ENCODE assay signal across 20 cellular contexts in the genomic region with DNA sequence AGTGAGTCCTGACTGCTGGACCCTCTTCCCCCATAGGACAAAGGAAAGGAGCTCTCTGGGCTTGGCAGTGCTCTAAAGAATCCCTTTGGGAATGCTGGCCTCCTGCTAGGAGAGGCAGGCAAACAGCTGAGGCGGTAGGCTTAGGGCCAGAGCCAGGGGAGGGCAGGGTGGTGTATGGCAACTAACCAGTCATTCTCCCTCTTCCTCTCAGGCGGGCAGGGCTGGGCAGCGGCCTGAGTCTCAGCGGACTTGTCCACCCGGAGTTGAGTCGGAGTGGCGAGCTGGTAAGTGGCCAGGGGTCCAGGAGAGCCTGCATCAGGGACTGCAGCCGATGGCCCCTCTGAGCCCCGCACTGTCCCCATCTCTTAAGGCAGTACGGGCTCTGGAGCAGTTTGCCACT. TPM values are rescaled to one million over a fixed set of nuclear protein-coding genes. Genes with fewer than 3 reads are reported as not detected.
A peak's percentile ranks its signal among the peaks of the same experiment; 100 is the strongest.
DNase-seq lines count a peak whose midpoint lies in the region; ATAC-seq, FAIRE-seq and TF ChIP-seq lines count a peak whose summit lies in the region.
"Had no signal": no experiment of that assay in that cellular context is flagged by ENCODE, and none has a peak within 500 bp of the region (broad histone marks: within the 10 kb centered on the region; RNA-seq: fewer than 3 reads in every experiment).

No MANE protein-coding gene starts in this region.

- H3K4me3 ChIP-seq in GM23338 (no peak overlapping the region), astrocyte (ENCODE audit: insufficient read depth, low read depth, low read length) (no peak overlapping the region), neural progenitor cell (no peak overlapping the region)
- H3K4me3 ChIP-seq: breast epithelium, HAP-1, heart right ventricle had no signal

- H3F3A ChIP-seq in GM23338 (replicated peaks; ENCODE audit: low read depth) (peaks cover 17% of the 10 kb centered on the region), neural progenitor cell (ENCODE audit: low read depth) (peaks cover 39% of the 10 kb centered on the region)

- in situ Hi-C loops in ACHN (cut with HindIII; ENCODE audit: low pct_ligation_motif_present, low pct_unique_long_range_greater_than_20kb, low sequenced_read_pairs): no loop called here

- H3K27me3 ChIP-seq in GM23338 (ENCODE audit: insufficient read depth): no peaks in the 10 kb centered on the region
- H3K27me3 ChIP-seq in astrocyte (ENCODE audit: insufficient read depth, low read length): no peaks in the 10 kb centered on the region
- H3K27me3 ChIP-seq in neural progenitor cell: no peaks in the 10 kb centered on the region
- H3K27me3 ChIP-seq: breast epithelium, heart right ventricle, neutrophil had no signal

- DNase-seq in GM23338 (ENCODE audit: low spot score) (no peak), astrocyte (ENCODE audit: low read depth) (no peak), left cardiac atrium (peak; percentile 29), neural progenitor cell (ENCODE audit: low spot score) (no peak), SHP77 treated with DMSO at 0.1 percent for 48 hours (lab: John Stamatoyannopoulos, UW) (no peak), D721Med (ENCODE audit: insufficient read length, low spot score) (no peak), ACHN (no peak)
- DNase-seq: activated CD4-positive, alpha-beta T cell treated with anti-CD3 and anti-CD28 coated beads, Interleukin-2, amount 10 ng/mL, durations not matched to agents 7 days and 5 days; activated naive CD8-positive, alpha-beta T cell treated with anti-CD3 and anti-CD28 coated beads, Interleukin-2, amount 10 ng/mL, durations not matched to agents 7 days and 5 days; cortex of kidney; NCI-H1694; NCI-H526 treated with DMSO at 0.1 percent for 48 hours; SK-N-SH; stimulated activated CD8-positive, alpha-beta memory T cell treated with anti-CD3 and anti-CD28 coated beads, Interleukin-4, amount 100 ng/mL, for 48 hours had no signal

- ATAC-seq in GM23338 (no peak), left cardiac atrium (no peak), GM21786 (IDR thresholded peaks at IDR 0.05; ENCODE audit: unreplicated experiment) (no peak)
- ATAC-seq: heart right ventricle had no signal

- no peak overlapping the region; the same call in 2 of the 3 replicates for H3K4me3 Mint-ChIP-seq in GM23338
- H3K4me3 Mint-ChIP-seq in astrocyte (ENCODE audit: unreplicated experiment): peak overlapping the region; percentile 47
- peak overlapping the region; percentile 36 for H3K4me3 Mint-ChIP-seq in neural progenitor cell
- H3K4me3 Mint-ChIP-seq: activated CD4-positive, alpha-beta T cell treated with anti-CD3 and anti-CD28 coated beads, Interleukin-2, amount 10 ng/mL, durations not matched to agents 7 days and 5 days; activated naive CD8-positive, alpha-beta T cell treated with anti-CD3 and anti-CD28 coated beads, Interleukin-2, amount 10 ng/mL, durations not matched to agents 7 days and 5 days had no signal

- H3K4me1 ChIP-seq in GM23338 (ENCODE audit: insufficient read depth) (peaks cover 12% of the 10 kb centered on the region), astrocyte (ENCODE audit: insufficient read depth, low read length) (peaks cover 17% of the 10 kb centered on the region), neural progenitor cell (peaks cover 10% of the 10 kb centered on the region)

- H4K20me1 ChIP-seq in GM23338 (replicated peaks; ENCODE audit: insufficient read depth) (peaks cover 37% of the 10 kb centered on the region), astrocyte (ENCODE audit: insufficient read depth, low read length) (peaks cover 69% of the 10 kb centered on the region), neural progenitor cell (ENCODE audit: low read depth) (peaks cover 60% of the 10 kb centered on the region)

- H3K9me3 Mint-ChIP-seq in GM23338 (no peaks in the 10 kb centered on the region; the same call in 2 of the 3 replicates), astrocyte (ENCODE audit: unreplicated experiment) (no peaks in the 10 kb centered on the region), neural progenitor cell (no peaks in the 10 kb centered on the region)
- H3K9me3 Mint-ChIP-seq: activated CD4-positive, alpha-beta T cell treated with anti-CD3 and anti-CD28 coated beads, Interleukin-2, amount 10 ng/mL, durations not matched to agents 7 days and 5 days; activated naive CD8-positive, alpha-beta T cell treated with anti-CD3 and anti-CD28 coated beads, Interleukin-2, amount 10 ng/mL, durations not matched to agents 7 days and 5 days had no signal

- peaks cover 20% of the 10 kb centered on the region for H3K4me1 Mint-ChIP-seq in GM23338
- peaks cover 23% of the 10 kb centered on the region for H3K4me1 Mint-ChIP-seq in astrocyte (ENCODE audit: low read depth, unreplicated experiment)
- peaks cover 23% of the 10 kb centered on the region for H3K4me1 Mint-ChIP-seq in neural progenitor cell

- H3K9me3 ChIP-seq in astrocyte (ENCODE audit: insufficient read depth, low read depth, low read length): no peaks in the 10 kb centered on the region
- no peaks in the 10 kb centered on the region for H3K9me3 ChIP-seq in neural progenitor cell (ENCODE audit: low read depth)
- H3K9me3 ChIP-seq: breast epithelium, HAP-1, heart right ventricle, neutrophil, SK-N-SH had no signal

- no peak overlapping the region for H3K4me2 ChIP-seq in GM23338
- H3K4me2 ChIP-seq in astrocyte (ENCODE audit: low read length): no peak overlapping the region
- no peak overlapping the region for H3K4me2 ChIP-seq in neural progenitor cell
- H3K4me2 ChIP-seq: KMS-11, SK-N-SH had no signal

- TF ChIP-seq CTCF in GM23338 (conservative IDR thresholded peaks at IDR 0.05; ENCODE audit: low read depth in 2 of 2): no peak
- no peak for TF ChIP-seq CTCF in astrocyte (IDR thresholded peaks at IDR 0.05; ENCODE audit: insufficient read depth, low read depth, low read length)
- TF ChIP-seq CTCF in neural progenitor cell (IDR thresholded peaks at IDR 0.05): no peak
- no peak for TF ChIP-seq CTCF in D721Med (IDR thresholded peaks at IDR 0.05; ENCODE audit: insufficient read depth, missing control alignments)

- H3K79me2 ChIP-seq in GM23338 (replicated peaks; ENCODE audit: insufficient read depth) (no peaks in the 10 kb centered on the region; the same call in 1 of the 2 replicates), astrocyte (ENCODE audit: insufficient read depth, low read length) (peaks cover 39% of the 10 kb centered on the region), neural progenitor cell (ENCODE audit: low read depth) (no peaks in the 10 kb centered on the region)

- peaks cover 11% of the 10 kb centered on the region; the same call in 1 of the 2 replicates for H3K36me3 ChIP-seq in GM23338 (ENCODE audit: insufficient read depth)
- H3K36me3 ChIP-seq in astrocyte (ENCODE audit: insufficient read depth, low read length): peaks cover 16% of the 10 kb centered on the region
- H3K36me3 ChIP-seq in neural progenitor cell: no peaks in the 10 kb centered on the region
- H3K36me3 ChIP-seq: breast epithelium had no signal

- intact Hi-C loops in left cardiac atrium (cut with DNase I): no loop called here

- H3K27me3 Mint-ChIP-seq in GM23338 (ENCODE audit: insufficient read depth, low read depth, poor library complexity) (peaks cover 45% of the 10 kb centered on the region), astrocyte (ENCODE audit: low read depth, unreplicated experiment) (no peaks in the 10 kb centered on the region), neural progenitor cell (ENCODE audit: insufficient read depth, low read depth) (peaks cover 12% of the 10 kb centered on the region)
- H3K27me3 Mint-ChIP-seq: activated CD4-positive, alpha-beta T cell treated with anti-CD3 and anti-CD28 coated beads, Interleukin-2, amount 10 ng/mL, durations not matched to agents 7 days and 5 days; activated naive CD8-positive, alpha-beta T cell treated with anti-CD3 and anti-CD28 coated beads, Interleukin-2, amount 10 ng/mL, durations not matched to agents 7 days and 5 days had no signal

- peaks cover 79% of the 10 kb centered on the region for H3K36me3 Mint-ChIP-seq in GM23338 (ENCODE audit: low read depth)
- peaks cover 31% of the 10 kb centered on the region for H3K36me3 Mint-ChIP-seq in astrocyte (ENCODE audit: low read depth, unreplicated experiment)
- peaks cover 30% of the 10 kb centered on the region for H3K36me3 Mint-ChIP-seq in neural progenitor cell

- H3K9ac ChIP-seq in astrocyte (ENCODE audit: low read length): no peak overlapping the region
- H3K9ac ChIP-seq in neural progenitor cell: no peak overlapping the region
- H3K9ac ChIP-seq: KMS-11, SK-N-SH had no signal

- no peaks in the 10 kb centered on the region for H3K9me2 ChIP-seq in GM23338 (ENCODE audit: insufficient read depth)
- H3K9me2 ChIP-seq: SK-N-SH had no signal

- H3K27ac ChIP-seq in GM23338 (ENCODE audit: low read depth) (no peak overlapping the region), astrocyte (ENCODE audit: low read depth, low read length) (no peak overlapping the region), neural progenitor cell (peak overlapping the region; percentile 20)
- H3K27ac ChIP-seq: KMS-11, neutrophil had no signal

- H2AFZ ChIP-seq in GM23338 (no peak overlapping the region), astrocyte (ENCODE audit: low read depth, low read length) (no peak overlapping the region), neural progenitor cell (replicated peaks) (no peak overlapping the region)

- H3K27ac Mint-ChIP-seq in GM23338 (peak overlapping the region; percentile 17; the same call in 1 of the 2 replicates), astrocyte (ENCODE audit: unreplicated experiment) (no peak overlapping the region), neural progenitor cell (no peak overlapping the region)
- H3K27ac Mint-ChIP-seq: activated CD4-positive, alpha-beta T cell treated with anti-CD3 and anti-CD28 coated beads, Interleukin-2, amount 10 ng/mL, durations not matched to agents 7 days and 5 days; activated naive CD8-positive, alpha-beta T cell treated with anti-CD3 and anti-CD28 coated beads, Interleukin-2, amount 10 ng/mL, durations not matched to agents 7 days and 5 days had no signal

- FAIRE-seq in astrocyte (lab: Jason Lieb, UNC) (no peak), D721Med (lab: Jason Lieb, UNC) (no peak)

RNA-seq across cellular contexts. Expression of gene ACADVL, which starts 4.4 kb away (rescaled TPM):
- total RNA-seq in GM23338 (2014; rRNA removed; shearing (Covaris generic)): 108 and 152 TPM in 2 replicates
- polyA plus RNA-seq in GM23338 (2016; fragmentation: Nextera tagmentation; extraction: Ambion mirVana): 139 and 156 TPM in 2 replicates
- total RNA-seq in astrocyte (354 and 399 TPM in 2 replicates), left cardiac atrium (1,000 to 10,000 TPM in 1 of 2 donors, 100 to 1,000 TPM in 1; 891 to 1,101 TPM), neural progenitor cell (ENCODE audit: low replicate concordance) (86.7 and 194 TPM in 2 replicates)

RNA-seq across cellular contexts. Expression of gene DLG4, which starts 4.5 kb away (rescaled TPM):
- 28.7 and 31.0 TPM in 2 replicates for total RNA-seq in GM23338 (2014; rRNA removed; shearing (Covaris generic))
- polyA plus RNA-seq in GM23338 (2016; fragmentation: Nextera tagmentation; extraction: Ambion mirVana): 7.7 and 11.1 TPM in 2 replicates
- 45.6 and 48.0 TPM in 2 replicates for total RNA-seq in astrocyte
- 10 to 100 TPM; 21.3 to 22.9 TPM for total RNA-seq in left cardiac atrium
- total RNA-seq in neural progenitor cell (ENCODE audit: low replicate concordance): 23.5 and 50.5 TPM in 2 replicates

RNA-seq across cellular contexts. Expression of gene DVL2, which starts 10.2 kb away (rescaled TPM):
- 53.9 and 80.6 TPM in 2 replicates for total RNA-seq in GM23338 (2014; rRNA removed; shearing (Covaris generic))
- 17.6 and 19.7 TPM in 2 replicates for polyA plus RNA-seq in GM23338 (2016; fragmentation: Nextera tagmentation; extraction: Ambion mirVana)
- total RNA-seq in astrocyte (30.2 and 34.4 TPM in 2 replicates), left cardiac atrium (10 to 100 TPM; 22.5 to 23.8 TPM), neural progenitor cell (ENCODE audit: low replicate concordance) (43.9 and 113 TPM in 2 replicates)

RNA-seq across cellular contexts. Expression of gene PHF23, which starts 15.1 kb away (rescaled TPM):
- total RNA-seq in GM23338 (2014; rRNA removed; shearing (Covaris generic)): 33.2 and 51.0 TPM in 2 replicates
- polyA plus RNA-seq in GM23338 (2016; fragmentation: Nextera tagmentation; extraction: Ambion mirVana): 35.4 and 36.6 TPM in 2 replicates
- total RNA-seq in astrocyte (78.0 and 89.5 TPM in 2 replicates), left cardiac atrium (10 to 100 TPM; 18.5 to 27.5 TPM), neural progenitor cell (ENCODE audit: low replicate concordance) (31.6 and 59.1 TPM in 2 replicates)

RNA-seq across cellular contexts. Expression of gene GABARAP, which starts 18.1 kb away (rescaled TPM):
- total RNA-seq in GM23338 (2014; rRNA removed; shearing (Covaris generic)): 88.8 and 128 TPM in 2 replicates
- 497 and 520 TPM in 2 replicates for polyA plus RNA-seq in GM23338 (2016; fragmentation: Nextera tagmentation; extraction: Ambion mirVana)
- total RNA-seq in astrocyte (434 and 454 TPM in 2 replicates), left cardiac atrium (100 to 1,000 TPM; 459 to 475 TPM), neural progenitor cell (ENCODE audit: low replicate concordance) (225 and 276 TPM in 2 replicates)
